28 cellular contexts compared by ENCODE assay signal in the genomic region with DNA sequence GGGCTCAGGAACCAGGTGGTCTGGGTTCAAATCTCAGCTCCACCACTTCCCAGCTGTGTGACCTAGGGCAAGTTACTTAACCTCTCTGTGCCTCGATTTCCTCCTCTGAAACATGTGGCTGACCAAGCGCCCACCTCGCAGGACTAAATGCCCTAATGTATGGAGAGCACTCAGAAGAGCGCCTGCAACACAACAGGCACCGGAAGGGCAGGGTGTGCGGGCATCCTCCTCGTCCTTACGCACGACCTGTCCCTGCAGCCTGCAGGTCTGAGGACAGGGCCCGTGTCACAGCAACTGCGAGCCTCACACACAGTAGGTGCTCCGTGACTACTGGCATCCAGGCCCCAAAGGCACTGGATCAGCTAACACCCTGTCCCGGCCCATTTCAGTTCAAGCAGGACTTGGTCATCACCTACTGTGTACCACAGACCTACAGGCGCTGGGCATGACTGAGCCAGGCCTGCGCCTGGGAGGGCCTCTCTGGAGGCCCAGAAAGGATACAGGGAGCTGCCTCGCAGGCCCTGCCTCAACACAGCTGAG.
DNase-seq lines count a peak whose midpoint lies in the region; ATAC-seq, FAIRE-seq and TF ChIP-seq lines count a peak whose summit lies in the region.
"Had no signal": no experiment of that assay in that cellular context is flagged by ENCODE, and none has a peak within 500 bp of the region (broad histone marks: within the 10 kb centered on the region; RNA-seq: fewer than 3 reads in every experiment).

No MANE protein-coding gene starts in this region.

- no peaks in the 10 kb centered on the region for H3K27me3 Mint-ChIP-seq in activated T-cell treated with anti-CD3 and anti-CD28 coated beads, Interleukin-2, amount 50 U/mL, for 24 hours
- no peaks in the 10 kb centered on the region for H3K27me3 Mint-ChIP-seq in activated T-cell treated with anti-CD3 and anti-CD28 coated beads, Interleukin-2, amount 50 U/mL, for 72 hours (ENCODE audit: low read depth)

- peaks cover 46% of the 10 kb centered on the region for H3K4me1 ChIP-seq in NT2/D1 (ENCODE audit: insufficient read depth, insufficient read length)
- H3K4me1 ChIP-seq in H1 (replicated peaks in 1 of 4; ENCODE audit: control insufficient read depth in 3 of 4, insufficient read depth in 4 of 4, low read length in 3 of 4) = peaks cover 5 to 32% (median 22%) of the 10 kb centered on the region in 4 experiments
- H3K4me1 ChIP-seq in sigmoid colon = peaks cover 0 to 45% (median 33%) of the 10 kb centered on the region in 4 donors
- H3K4me1 ChIP-seq: Caco-2 had no signal

- H3K27ac Mint-ChIP-seq in activated T-cell treated with anti-CD3 and anti-CD28 coated beads, Interleukin-2, amount 50 U/mL, for 24 hours = peak overlapping the region; percentile 7
- no peak overlapping the region for H3K27ac Mint-ChIP-seq in activated T-cell treated with anti-CD3 and anti-CD28 coated beads, Interleukin-2, amount 50 U/mL, for 72 hours
- H3K27ac Mint-ChIP-seq: T-helper 2 cell treated with Interferon-gamma antibody and Interleukin-4, amounts not matched to agents 5 μg/mL and 100 μg/mL, for 36 hours had no signal

- H3K56ac ChIP-seq in H1 (replicated peaks; ENCODE audit: insufficient read length, low read depth, low read length) = no peak overlapping the region

- no peaks in the 10 kb centered on the region for H3K9me3 Mint-ChIP-seq in activated T-cell treated with anti-CD3 and anti-CD28 coated beads, Interleukin-2, amount 50 U/mL, for 24 hours
- H3K9me3 Mint-ChIP-seq in activated T-cell treated with anti-CD3 and anti-CD28 coated beads, Interleukin-2, amount 50 U/mL, for 72 hours = peaks cover 0 to 8% of the 10 kb centered on the region in 2 donors
- H3K9me3 Mint-ChIP-seq: immature natural killer cell, nephron had no signal

- no peak overlapping the region for H3K23ac ChIP-seq in H1 (ENCODE audit: insufficient read length)

- peak overlapping the region; percentile 51 for H3K4ac ChIP-seq in H1 (replicated peaks; ENCODE audit: insufficient read length, low read depth, low read length)

- no peak for DNase-seq in activated T-cell treated with anti-CD3 and anti-CD28 coated beads, Interleukin-2, amount 50 U/mL, for 24 hours
- no peak for DNase-seq in activated T-cell treated with anti-CD3 and anti-CD28 coated beads, Interleukin-2, amount 50 U/mL, for 72 hours
- DNase-seq in NT2/D1 (ENCODE audit: low read depth, low spot score) (no peak), H1 (ENCODE audit: low read depth in 1 of 2, low spot score in 2 of 2) (no peak), sigmoid colon (no peak), inferior parietal cortex (ENCODE audit: extremely low spot score) (no peak)
- DNase-seq: activated CD4-positive, alpha-beta T cell treated with anti-CD3 and anti-CD28 coated beads, Interleukin-2, amount 50 U/mL, for 1 hour; activated CD8-positive, alpha-beta memory T cell treated with anti-CD3 and anti-CD28 coated beads, Interleukin-2, amount 50 U/mL, for 4 hours; activated effector memory CD4-positive, alpha-beta T cell treated with Interleukin-2 at 50 U/mL for 16 hours; BE2C; brain microvascular endothelial cell; Caco-2; DMS79 treated with DMSO at 0.1 percent for 48 hours; effector CD8-positive, alpha-beta T cell; erythroblast; foreskin melanocyte; hippocampal formation; immature natural killer cell; NCI-H1105; NCI-H2029; NCI-H226 had no signal

- H2AK5ac ChIP-seq in H1 (ENCODE audit: low read depth, low read length) = no peak overlapping the region; the same call in 1 of the 2 replicates

- no peak overlapping the region for H3K4me2 ChIP-seq in H1 (ENCODE audit: insufficient read depth in 1 of 2, low read depth in 2 of 2, low read length in 2 of 2)

- H3K9ac ChIP-seq in NT2/D1 (ENCODE audit: insufficient read length, low read depth) (peak overlapping the region; percentile 59), H1 (replicated peaks in 1 of 4; ENCODE audit: extremely low read depth in 1 of 4, low read depth in 3 of 4, low read length in 3 of 4) (no peak overlapping the region)

- H2BK15ac ChIP-seq in H1 (ENCODE audit: low read length) = no peak overlapping the region

- H4K20me1 ChIP-seq in H1 (replicated peaks in 1 of 2; ENCODE audit: control insufficient read depth in 1 of 2, insufficient read depth in 2 of 2, low read length in 2 of 2) = peaks cover 2 to 10% of the 10 kb centered on the region in 2 experiments

- H3K27me3 ChIP-seq in NT2/D1 (ENCODE audit: insufficient read depth, insufficient read length) (no peaks in the 10 kb centered on the region), H1 (replicated peaks in 1 of 4; ENCODE audit: control insufficient read depth in 3 of 4, extremely low read depth in 1 of 4, insufficient read depth in 3 of 4, low read length in 3 of 4) (no peaks in the 10 kb centered on the region), sigmoid colon (no peaks in the 10 kb centered on the region)
- H3K27me3 ChIP-seq: BE2C, brain microvascular endothelial cell had no signal

- peaks cover 22% of the 10 kb centered on the region for H3K79me1 ChIP-seq in H1 (ENCODE audit: low read depth, low read length)

- H3K4me3 ChIP-seq in NT2/D1 (ENCODE audit: insufficient read length, low read depth) = no peak overlapping the region
- no peak overlapping the region for H3K4me3 ChIP-seq in H1 (ENCODE audit: extremely low read depth in 1 of 4, insufficient read depth in 2 of 4, low read depth in 3 of 4, low read length in 4 of 4)
- no peak overlapping the region for H3K4me3 ChIP-seq in sigmoid colon

- ATAC-seq in activated T-cell treated with anti-CD3 and anti-CD28 coated beads, Interleukin-2, amount 50 U/mL, for 72 hours (replicated peaks in 1 of 2) = no peak
- ATAC-seq in HG03469 (IDR thresholded peaks at IDR 0.05; ENCODE audit: unreplicated experiment) = no peak
- ATAC-seq in GM21381 (IDR thresholded peaks at IDR 0.05; ENCODE audit: unreplicated experiment) = no peak
- ATAC-seq: SK-N-SH treated with all-trans-retinoic acid at 6 μM for 48 hours had no signal

- H3K18ac ChIP-seq in H1 (ENCODE audit: extremely low read depth, low read length) = no peak overlapping the region

- H3K36me3 ChIP-seq in NT2/D1 (ENCODE audit: insufficient read depth, insufficient read length, low read length) (peaks cover 52% of the 10 kb centered on the region), H1 (ENCODE audit: control insufficient read depth in 2 of 4, insufficient read depth in 4 of 4, low read length in 3 of 4) (peaks cover 0 to 11% (median under 1%) of the 10 kb centered on the region in 4 experiments; a peak in 5 of 8 replicates), sigmoid colon (peaks cover under 1 to 28% (median 7%) of the 10 kb centered on the region in 4 donors)

- CTCF ChIA-PET in H1 (lab: Charles Lee; ENCODE audit: partially characterized antibody) = interaction anchor here (0.6 to 2.0 kb wide), 7 partner anchors 27 to 247 kb away, joined by 3 to 8 read pairs (median 3); no protein-coding TSS in a partner anchor

- intact Hi-C loops in sigmoid colon (cut with DNase I) = no loop called here

- H3K79me2 ChIP-seq in H1 (ENCODE audit: control insufficient read depth in 1 of 2, insufficient read depth in 2 of 2, low read length in 2 of 2) = peaks cover 0 to 9% of the 10 kb centered on the region in 2 experiments; a peak in 1 of 4 replicates

- POLR2A ChIA-PET in H1 (lab: Charles Lee; ENCODE audit: partially characterized antibody) = interaction anchor here (0.6 to 1.3 kb wide), 2 partner anchors 25 to 45 kb away, joined by 3 read pairs; no protein-coding TSS in a partner anchor

- H2BK120ac ChIP-seq in H1 (replicated peaks; ENCODE audit: low read depth, low read length) = no peak overlapping the region

- H3K14ac ChIP-seq in H1 (ENCODE audit: insufficient read length) = no peak overlapping the region

- H3K27ac ChIP-seq in H1 (ENCODE audit: low read depth, low read length) = no peak overlapping the region
- H3K27ac ChIP-seq in sigmoid colon = peak overlapping the region; percentile 7 to 98 (median 40)
- H3K27ac ChIP-seq: brain microvascular endothelial cell, HL-60, VCaP had no signal

- H3K9me3 ChIP-seq in NT2/D1 (ENCODE audit: insufficient read depth, low read length) (no peaks in the 10 kb centered on the region), H1 (ENCODE audit: insufficient read depth in 2 of 2, low read depth in 1 of 2, low read length in 1 of 2) (no peaks in the 10 kb centered on the region), sigmoid colon (no peaks in the 10 kb centered on the region)
- H3K9me3 ChIP-seq: BE2C, Caco-2 had no signal

- peak overlapping the region; percentile 53 for H4K8ac ChIP-seq in H1 (ENCODE audit: extremely low read depth, insufficient read depth, low read length)

- no peak overlapping the region for H2AFZ ChIP-seq in H1 (ENCODE audit: low read length)

- H2BK12ac ChIP-seq in H1 (ENCODE audit: low read depth, low read length) = no peak overlapping the region

- no peak for TF ChIP-seq EP300 in H1 (IDR thresholded peaks at IDR 0.05; ENCODE audit: borderline replicate concordance in 1 of 2, low read depth in 2 of 2, low read length in 2 of 2)
- no peak for TF ChIP-seq EP300 in sigmoid colon (IDR thresholded peaks at IDR 0.05)

- no peak for FAIRE-seq in H1 (lab: Jason Lieb, UNC)

- TF ChIP-seq CTCF in H1 (IDR thresholded peaks at IDR 0.05; ENCODE audit: control extremely low read depth in 1 of 3, insufficient read depth in 1 of 3, low read depth in 1 of 3, low read length in 3 of 3) (no peak), sigmoid colon (IDR thresholded peaks at IDR 0.05) (no peak)

- TF ChIP-seq POLR2A in H1 (IDR thresholded peaks at IDR 0.05; ENCODE audit: control extremely low read depth in 1 of 2, low read depth in 2 of 2, low read length in 2 of 2) = no peak
- no peak for TF ChIP-seq POLR2A in sigmoid colon (IDR thresholded peaks at IDR 0.05)

- TF ChIP-seq RAD21 in H1 (IDR thresholded peaks at IDR 0.05 in 1 of 2, conservative IDR thresholded peaks at IDR 0.05 in 1 of 2; ENCODE audit: low read depth in 2 of 2, low read length in 2 of 2) = no peak

- no peak overlapping the region for H3K4me3 Mint-ChIP-seq in activated T-cell treated with anti-CD3 and anti-CD28 coated beads, Interleukin-2, amount 50 U/mL, for 24 hours
- no peak overlapping the region for H3K4me3 Mint-ChIP-seq in activated T-cell treated with anti-CD3 and anti-CD28 coated beads, Interleukin-2, amount 50 U/mL, for 72 hours
- H3K4me3 Mint-ChIP-seq: immature natural killer cell; nephron; T-helper 2 cell treated with Interferon-gamma antibody and Interleukin-4, amounts not matched to agents 5 μg/mL and 100 μg/mL, for 36 hours had no signal

- no peak overlapping the region for H4K91ac ChIP-seq in H1 (replicated peaks; ENCODE audit: insufficient read length, low read length)

- 0 out of 2 replicates have a peak overlapping the region, but pooled peaks have one; percentile 93 for H2BK5ac ChIP-seq in H1 (ENCODE audit: low read depth, low read length)

- no peaks in the 10 kb centered on the region for H3K4me1 Mint-ChIP-seq in activated T-cell treated with anti-CD3 and anti-CD28 coated beads, Interleukin-2, amount 50 U/mL, for 24 hours (ENCODE audit: low read depth)
- peaks cover 2% of the 10 kb centered on the region for H3K4me1 Mint-ChIP-seq in activated T-cell treated with anti-CD3 and anti-CD28 coated beads, Interleukin-2, amount 50 U/mL, for 72 hours (ENCODE audit: low read depth)

- WGBS in H1 (ENCODE audit: extremely low coverage in 1 of 2, insufficient coverage in 1 of 2, insufficient read length in 1 of 2, insufficient replicate concordance in 2 of 2, low coverage in 1 of 2, low lambda C conversion rate in 2 of 2, missing lambda C conversion rate in 1 of 2), 2 experiments = 94% methylated on average over 16 of the region's 16 CpGs; no CpG with 5 or more reads in 1 of the 2 experiments
- WGBS in sigmoid colon, 2 donors = 95 to 96% methylated on average over 16 of the region's 16 CpGs

- peaks cover 42% of the 10 kb centered on the region for H3K36me3 Mint-ChIP-seq in activated T-cell treated with anti-CD3 and anti-CD28 coated beads, Interleukin-2, amount 50 U/mL, for 24 hours (ENCODE audit: low read depth)
- H3K36me3 Mint-ChIP-seq in activated T-cell treated with anti-CD3 and anti-CD28 coated beads, Interleukin-2, amount 50 U/mL, for 72 hours (ENCODE audit: insufficient read depth in 2 of 2) = peaks cover 2 to 6% of the 10 kb centered on the region in 2 donors

- H3K23me2 ChIP-seq in H1 (ENCODE audit: low read depth, low read length) = peaks cover 2% of the 10 kb centered on the region; the same call in 1 of the 2 replicates

- no peak overlapping the region for H4K5ac ChIP-seq in H1 (ENCODE audit: insufficient read length, low read depth, low read length)

- H2BK20ac ChIP-seq in H1 (ENCODE audit: low read length) = no peak overlapping the region
